1 cellular context compared by ENCODE assay signal in genomic region chr1:88802404-88802803, GRCh38.
TF ChIP-seq lines count a peak whose summit lies in the region.

No MANE protein-coding gene starts in this region.

TF ChIP-seq in HCT116, 20 proteins besides CTCF, POLR2A, EP300 and RAD21 (continued from another document):
- TF ChIP-seq ZBTB33 (IDR thresholded peaks at IDR 0.05; ENCODE audit: extremely low read depth, insufficient replicate concordance, low read length) (no peak), FOSL1 (IDR thresholded peaks at IDR 0.05; ENCODE audit: low read depth) (no peak), CBX3 (IDR thresholded peaks at IDR 0.05; ENCODE audit: low read depth) (no peak), YY1 (IDR thresholded peaks at IDR 0.05; ENCODE audit: extremely low read depth, insufficient replicate concordance, low read depth, low read length) (no peak), JUND (IDR thresholded peaks at IDR 0.05) (no peak), SIN3A (IDR thresholded peaks at IDR 0.05; ENCODE audit: low read depth) (no peak), TCF7L2 (IDR thresholded peaks at IDR 0.05; ENCODE audit: borderline replicate concordance, extremely low read depth, insufficient read depth, insufficient read length) (no peak), ZNF274 (IDR thresholded peaks at IDR 0.05; ENCODE audit: low read depth, low read length) (no peak)
